ENCODE assay signal across 18 cellular contexts in genomic region chr20:2616634-2617033, GRCh38. TPM values are rescaled to one million over a fixed set of nuclear protein-coding genes. Genes with fewer than 3 reads are reported as not detected.
DNase-seq lines count a peak whose midpoint lies in the region; TF ChIP-seq lines count a peak whose summit lies in the region.
"Had no signal": no experiment of that assay in that cellular context is flagged by ENCODE, and none has a peak within 500 bp of the region (broad histone marks: within the 10 kb centered on the region; RNA-seq: fewer than 3 reads in every experiment).

No MANE protein-coding gene starts in this region.

- in situ Hi-C loops in astrocyte of the cerebellum (cut with HindIII; ENCODE audit: low sequenced_read_pairs) = no loop called here
- in situ Hi-C loops in G401 (cut with HindIII; ENCODE audit: low sequenced_read_pairs) = no loop called here

- H3K4me3 ChIP-seq in astrocyte of the cerebellum (ENCODE audit: low read depth, low read length) (no peak overlapping the region), uterus (no peak overlapping the region)
- H3K4me3 ChIP-seq: HAP-1 had no signal

- intact Hi-C loops in uterus (cut with DNase I; ENCODE audit: low total_unique reads) = no loop called here

- H3K36me3 ChIP-seq in uterus = no peaks in the 10 kb centered on the region
- H3K36me3 ChIP-seq: BE2C, HAP-1 had no signal

- no peak for TF ChIP-seq POLR2A in uterus (IDR thresholded peaks at IDR 0.05)

- H3K27ac ChIP-seq in uterus = no peak overlapping the region

- H3K9me3 ChIP-seq in uterus = no peaks in the 10 kb centered on the region
- H3K9me3 ChIP-seq: BE2C, HAP-1 had no signal

- DNase-seq in M059J (ENCODE audit: low read depth) = peak; percentile 72
- peak; percentile 67 for DNase-seq in RPMI7951 (ENCODE audit: low read depth)
- peak; percentile 11 for DNase-seq in astrocyte of the cerebellum (ENCODE audit: low read depth)
- DNase-seq in uterus = no peak
- DNase-seq in H4 (ENCODE audit: low spot score) = no peak
- no peak for DNase-seq in NCI-H510A (lab: John Stamatoyannopoulos, UW)
- no peak for DNase-seq in G401 (ENCODE audit: low spot score)
- DNase-seq: ACHN; BE2C; C1 segment of cervical spinal cord; CD4-positive, CD25-positive, alpha-beta regulatory T cell; CD8-positive, alpha-beta memory T cell; COR-L47; DMS 273 treated with DMSO at 0.1 percent for 48 hours; DMS53; DND-41; GF-D8 had no signal

- TF ChIP-seq CTCF in astrocyte of the cerebellum (IDR thresholded peaks at IDR 0.05; ENCODE audit: low read depth, low read length, missing control alignments) = no peak
- TF ChIP-seq CTCF in uterus (IDR thresholded peaks at IDR 0.05) = no peak

- no peaks in the 10 kb centered on the region for H3K27me3 ChIP-seq in uterus
- H3K27me3 ChIP-seq: BE2C had no signal

- no peaks in the 10 kb centered on the region for H3K4me1 ChIP-seq in uterus
- H3K4me1 ChIP-seq: BE2C, HAP-1 had no signal

RNA-seq across cellular contexts. Expression of gene NOP56, which starts 35.8 kb away (rescaled TPM):
- 120 and 163 TPM in 2 replicates for total RNA-seq in M059J (2014; rRNA removed; shearing (Covaris generic))
- 224 and 268 TPM in 2 replicates for total RNA-seq in RPMI7951 (2014; rRNA removed; shearing (Covaris generic))
- total RNA-seq in uterus = 100 to 1,000 TPM; 108 to 151 (median 134) TPM
- 148 and 152 TPM in 2 replicates for total RNA-seq in H4 (2014; rRNA removed; shearing (Covaris generic))
- total RNA-seq in G401 (2014; rRNA removed; shearing (Covaris generic)) = 249 and 340 TPM in 2 replicates

RNA-seq across cellular contexts. Expression of gene IDH3B, which starts 47.4 kb away (rescaled TPM):
- 206 and 210 TPM in 2 replicates for total RNA-seq in M059J (2014; rRNA removed; shearing (Covaris generic))
- 189 and 226 TPM in 2 replicates for total RNA-seq in RPMI7951 (2014; rRNA removed; shearing (Covaris generic))
- 100 to 1,000 TPM in 1 of 4 donors, 10 to 100 TPM in 3; 33.8 to 220 (median 83.7) TPM for total RNA-seq in uterus
- 117 and 138 TPM in 2 replicates for total RNA-seq in H4 (2014; rRNA removed; shearing (Covaris generic))
- 204 and 239 TPM in 2 replicates for total RNA-seq in G401 (2014; rRNA removed; shearing (Covaris generic))

Comparison
In these comparisons a context has a peak if more than half of its experiments do, and no peak if none do; other contexts are left out.
1. DNase-seq: peak in M059J (single experiment), RPMI7951 (single experiment) and astrocyte of the cerebellum (single experiment); none in uterus (0 of 2), H4 (single experiment), NCI-H510A (single experiment) and G401 (single experiment).